8 cellular contexts compared by ENCODE assay signal in genomic region chr18:49168970-49169619, GRCh38.
DNase-seq lines count a peak whose midpoint lies in the region; ATAC-seq, FAIRE-seq and TF ChIP-seq lines count a peak whose summit lies in the region.

No MANE protein-coding gene starts in this region.

- dilution Hi-C loops in IMR-90 (cut with HindIII; ENCODE audit: low sequenced_read_pairs, unreplicated experiment): no loop called here

- TF ChIP-seq POLR2A in GM12892 (IDR thresholded peaks at IDR 0.05; ENCODE audit: low read depth, low read length) (no peak), IMR-90 (IDR thresholded peaks at IDR 0.05; ENCODE audit: low read depth, low read length) (no peak)

- H3K9me3 ChIP-seq in IMR-90 (ENCODE audit: control insufficient read depth, insufficient read depth, low read length) (0 out of 2 replicates have a peak, but pooled peaks cover 2% of the 10 kb centered on the region), heart right ventricle (peaks cover 0 to 18% (median 11%) of the 10 kb centered on the region in 11 donors)

- ATAC-seq in GM21423 (IDR thresholded peaks at IDR 0.05; ENCODE audit: unreplicated experiment) (peak; percentile 85), IMR-90 (ENCODE audit: low read depth) (no peak), esophagus mucosa (peak; percentile 51), heart right ventricle (no peak)

- peaks cover 6% of the 10 kb centered on the region; the same call in 1 of the 2 replicates for H4K20me1 ChIP-seq in IMR-90 (ENCODE audit: insufficient read depth, low read length)

- H2BK5ac ChIP-seq in IMR-90 (ENCODE audit: low read depth, low read length, poor library complexity, severe bottlenecking): no peak overlapping the region

- H3K4me1 ChIP-seq in IMR-90 (ENCODE audit: control insufficient read depth, insufficient read depth, low read length) (no peaks in the 10 kb centered on the region), heart right ventricle (peaks cover 0 to 28% (median 9%) of the 10 kb centered on the region in 9 donors)

- peaks cover 7% of the 10 kb centered on the region; the same call in 1 of the 2 replicates for H3K9me1 ChIP-seq in IMR-90 (ENCODE audit: insufficient read depth, low read length)

- H2AFZ ChIP-seq in IMR-90 (replicated peaks; ENCODE audit: low read length, poor library complexity): no peak overlapping the region

- no peak overlapping the region for H2BK20ac ChIP-seq in IMR-90 (ENCODE audit: low read depth, low read length)

- TF ChIP-seq CTCF in IMR-90 (conservative IDR thresholded peaks at IDR 0.05; ENCODE audit: low read depth, low read length): no peak
- TF ChIP-seq CTCF in heart right ventricle (IDR thresholded peaks at IDR 0.05): no peak

- H4K5ac ChIP-seq in IMR-90 (ENCODE audit: low read depth, low read length): no peak overlapping the region

- H3K4me3 ChIP-seq in IMR-90 (ENCODE audit: insufficient read depth, low read depth, low read length): no peak overlapping the region
- H3K4me3 ChIP-seq in heart right ventricle: no peak overlapping the region

- H3K18ac ChIP-seq in IMR-90 (ENCODE audit: low read depth, low read length): no peak overlapping the region

- H3K27me3 ChIP-seq in IMR-90 (ENCODE audit: control insufficient read depth, insufficient read depth, low read length) (no peaks in the 10 kb centered on the region), heart right ventricle (no peaks in the 10 kb centered on the region)

- H3K23ac ChIP-seq in IMR-90 (ENCODE audit: low read depth, low read length): no peak overlapping the region

- POLR2A ChIA-PET in IMR-90 (lab: Charles Lee; ENCODE audit: unreplicated experiment): no interaction called here

- H2AK5ac ChIP-seq in IMR-90 (ENCODE audit: low read depth, low read length): no peak overlapping the region

- CTCF ChIA-PET in IMR-90 (lab: Yijun Ruan, JAX): no interaction called here

- 0 out of 2 replicates have a peak overlapping the region, but pooled peaks have one; percentile 20 for H3K4ac ChIP-seq in IMR-90 (ENCODE audit: low read depth, low read length)

- H2AK9ac ChIP-seq in IMR-90 (replicated peaks; ENCODE audit: low read depth, low read length, poor library complexity): no peak overlapping the region

- H3K36me3 ChIP-seq in IMR-90 (ENCODE audit: control insufficient read depth, insufficient read depth, low read length) (0 out of 2 replicates have a peak, but pooled peaks cover 2% of the 10 kb centered on the region), heart right ventricle (peaks cover 0 to 10% (median 0%) of the 10 kb centered on the region in 9 donors)

- DNase-seq in GM12892 (ENCODE audit: insufficient read length): no peak
- DNase-seq in IMR-90: no peak
- no peak for DNase-seq in SIG-M5 treated with dmso at 0.1 percent for 504 hours (lab: John Stamatoyannopoulos, UW; ENCODE audit: unreplicated experiment)
- no peak for DNase-seq in HPDE6-E6E7 (ENCODE audit: extremely low spot score)
- no peak for DNase-seq in NCI-H82 treated with DMSO at 0.1 percent for 48 hours (lab: John Stamatoyannopoulos, UW; ENCODE audit: unreplicated experiment)
- no peak for DNase-seq in heart right ventricle

- BruUV-seq in IMR-90 (replicated peaks; lab: Mats Ljungman, UMichigan): no TSS peak

- no peak overlapping the region for H3K56ac ChIP-seq in IMR-90 (ENCODE audit: extremely low read depth, insufficient read depth, low read length)

- in situ Hi-C loops in IMR-90 (cut with MboI; ENCODE audit: low sequenced_read_pairs): no loop called here

- no peak overlapping the region for H4K8ac ChIP-seq in IMR-90 (ENCODE audit: low read depth in 2 of 2, low read length in 2 of 2)

- no peak overlapping the region for H3K4me2 ChIP-seq in IMR-90 (ENCODE audit: low read depth, low read length)

- no peak overlapping the region for H3K14ac ChIP-seq in IMR-90 (replicated peaks; ENCODE audit: low read depth, low read length)

- FAIRE-seq in GM12892 (lab: Jason Lieb, UNC): peak; percentile 99

- intact Hi-C loops in IMR-90 (cut with micrococcal nuclease) (no loop called here), heart right ventricle (cut with DNase I) (loop anchor here in 1 of 10 donors (10.0 kb wide), 1 partner anchor 104 kb away; no protein-coding TSS in a partner anchor)

- H2BK15ac ChIP-seq in IMR-90 (ENCODE audit: low read depth, low read length): no peak overlapping the region

- H3K27ac ChIP-seq in IMR-90 (ENCODE audit: insufficient read depth, low read length) (no peak overlapping the region), heart right ventricle (no peak overlapping the region)

- H2BK120ac ChIP-seq in IMR-90 (ENCODE audit: low read depth, low read length): no peak overlapping the region

- H3K79me1 ChIP-seq in IMR-90 (ENCODE audit: low read depth in 1 of 2, low read length in 2 of 2): 0 out of 4 replicates have a peak, but pooled peaks cover 0 to 4% of the 10 kb centered on the region in 2 experiments

- 87% methylated on average over 4 of the region's 8 CpGs; no CpG with 5 or more reads in 1 of the 2 experiments for WGBS in IMR-90 (ENCODE audit: extremely low coverage in 2 of 2, insufficient read length in 1 of 2), 2 experiments
- WGBS in heart right ventricle, 2 donors: 92 to 93% methylated on average over 8 of the region's 8 CpGs

- H3K9ac ChIP-seq in IMR-90 (ENCODE audit: low read depth, low read length): no peak overlapping the region

- no peak overlapping the region for H4K91ac ChIP-seq in IMR-90 (ENCODE audit: insufficient read depth, low read depth, low read length)

- TF ChIP-seq RAD21 in IMR-90 (IDR thresholded peaks at IDR 0.05; ENCODE audit: low read length): no peak

TF ChIP-seq in IMR-90, 13 proteins besides CTCF, POLR2A, EP300 and RAD21:
- TF ChIP-seq CEBPB (IDR thresholded peaks at IDR 0.05; ENCODE audit: low read depth, low read length) (no peak), MAZ (IDR thresholded peaks at IDR 0.05; ENCODE audit: borderline replicate concordance, low read depth, low read length) (no peak), USF2 (IDR thresholded peaks at IDR 0.05; ENCODE audit: low read depth, low read length) (no peak), MAFK (IDR thresholded peaks at IDR 0.05; ENCODE audit: low read depth, low read length) (no peak), RFX5 (IDR thresholded peaks at IDR 0.05; ENCODE audit: low read depth, low read length) (no peak), SMC3 (IDR thresholded peaks at IDR 0.05; ENCODE audit: low read depth, low read length) (no peak)

Comparison
In these comparisons a context has a peak if more than half of its experiments do, and no peak if none do; other contexts are left out.
1. ATAC-seq: peak in GM21423 (single experiment) and esophagus mucosa (single experiment); none in IMR-90 (single experiment) and heart right ventricle (0 of 8).